In the genomic region with DNA sequence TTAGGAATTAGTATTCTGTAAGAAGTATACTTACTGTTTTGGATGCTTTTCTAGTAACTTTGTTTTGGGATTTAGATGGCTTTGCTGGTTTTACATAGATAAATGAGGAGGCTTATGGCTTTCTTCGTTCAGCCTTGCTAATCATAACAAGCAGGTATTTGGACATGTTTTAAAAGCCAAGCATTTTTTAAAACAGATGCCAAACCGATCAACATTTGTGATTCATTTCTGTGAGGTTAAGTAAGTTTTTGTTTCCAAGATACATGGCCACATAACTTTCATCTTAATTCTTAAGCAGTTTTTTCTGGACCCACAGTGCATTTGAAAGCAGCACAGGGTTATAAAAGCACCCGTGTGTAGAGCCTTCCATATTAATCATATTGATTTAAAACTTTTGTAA, we compare ENCODE assay signal across 19 cellular contexts. TPM values are rescaled to one million over a fixed set of nuclear protein-coding genes. Genes with fewer than 3 reads are reported as not detected.
A peak's percentile ranks its signal among the peaks of the same experiment; 100 is the strongest.
DNase-seq lines count a peak whose midpoint lies in the region; ATAC-seq, FAIRE-seq and TF ChIP-seq lines count a peak whose summit lies in the region.
"Had no signal": no experiment of that assay in that cellular context is flagged by ENCODE, and none has a peak within 500 bp of the region (broad histone marks: within the 10 kb centered on the region; RNA-seq: fewer than 3 reads in every experiment).

No MANE protein-coding gene starts in this region.

- H3K9me3 ChIP-seq in adipocyte (ENCODE audit: control insufficient read depth, low read length) (no peaks in the 10 kb centered on the region), K562 (replicated peaks; ENCODE audit: control insufficient read depth, insufficient read depth, low read depth, low read length) (no peaks in the 10 kb centered on the region), endodermal cell (ENCODE audit: control insufficient read depth, low read length) (no peaks in the 10 kb centered on the region)
- H3K9me3 ChIP-seq: HAP-1 had no signal

- DNase-seq in adipocyte (ENCODE audit: low read depth) (peak; percentile 44), K562 (ENCODE audit: extremely low read depth in 1 of 4, low spot score in 3 of 4) (no peak), fibroblast of the aortic adventitia (ENCODE audit: low read depth) (peak; percentile 25), mesothelial cell of epicardium (ENCODE audit: low spot score in 2 of 2, unreplicated experiment in 2 of 2) (no peak), NCI-H146 (lab: John Stamatoyannopoulos, UW) (no peak), endodermal cell (no peak), NCI-H2171 treated with DMSO at 0.1 percent for 48 hours (lab: John Stamatoyannopoulos, UW) (no peak)
- DNase-seq: CD8-positive, alpha-beta T cell; COR-L47; DND-41; GDM1; GOT3 had no signal

- no peak for TF ChIP-seq EP300 in K562 (IDR thresholded peaks at IDR 0.05; ENCODE audit: low read length)

- 88% methylated on average over 3 of the region's 3 CpGs for WGBS in K562 (ENCODE audit: insufficient coverage, low coverage, missing lambda C conversion rate)
- WGBS in endodermal cell (ENCODE audit: insufficient coverage in 1 of 2, insufficient read length in 1 of 2), 2 experiments = 98 to 100% methylated on average over 2 to 3 of the region's 3 CpGs

- H3K36me3 ChIP-seq in adipocyte (ENCODE audit: control insufficient read depth, insufficient read depth, low read length, severe bottlenecking) (peaks cover 98% of the 10 kb centered on the region), K562 (ENCODE audit: control insufficient read depth, insufficient read depth, low read length) (peaks cover 96% of the 10 kb centered on the region), endodermal cell (ENCODE audit: control insufficient read depth, insufficient read depth, low read length) (peaks cover 95% of the 10 kb centered on the region)

- peaks cover 12% of the 10 kb centered on the region; the same call in 1 of the 3 replicates for H3K79me2 ChIP-seq in K562 (ENCODE audit: control insufficient read depth, insufficient read depth, low read length)

- H3K4me2 ChIP-seq in K562 (ENCODE audit: insufficient read depth, low read length) = no peak overlapping the region

- peaks cover 59% of the 10 kb centered on the region for H3K36me3 Mint-ChIP-seq in mesothelial cell of epicardium
- H3K36me3 Mint-ChIP-seq in endodermal cell (ENCODE audit: low read depth) = peaks cover 93% of the 10 kb centered on the region

- H3K9ac ChIP-seq in adipocyte (ENCODE audit: low read length) (no peak overlapping the region), K562 (ENCODE audit: insufficient read depth in 1 of 2, low read depth in 2 of 2, low read length in 2 of 2) (no peak overlapping the region), endodermal cell (ENCODE audit: extremely low read depth, low read length, poor library complexity, severe bottlenecking) (no peak overlapping the region)

- ATAC-seq in K562 = no peak
- ATAC-seq: CD8-positive, alpha-beta T cell; HepG2 had no signal

- TF ChIP-seq CTCF in K562 (IDR thresholded peaks at IDR 0.05 in 2 of 3, conservative IDR thresholded peaks at IDR 0.05 in 1 of 3; ENCODE audit: insufficient read depth in 2 of 3, low read depth in 1 of 3, low read length in 3 of 3) = no peak
- no peak for TF ChIP-seq CTCF in fibroblast of the aortic adventitia (IDR thresholded peaks at IDR 0.05; ENCODE audit: insufficient read depth, low read length)
- TF ChIP-seq CTCF in mesothelial cell of epicardium (IDR thresholded peaks at IDR 0.05; ENCODE audit: unreplicated experiment) = no peak
- TF ChIP-seq CTCF in endodermal cell (conservative IDR thresholded peaks at IDR 0.05) = no peak

- CTCF ChIA-PET in K562 (lab: Yijun Ruan, JAX; ENCODE audit: low intra/inter-chr PET ratio) = no interaction called here

- intact Hi-C loops in K562 (cut with micrococcal nuclease) = no loop called here

- H3K4me3 ChIP-seq in adipocyte (ENCODE audit: low read length) = no peak overlapping the region
- no peak overlapping the region for H3K4me3 ChIP-seq in K562
- H3K4me3 ChIP-seq in fibroblast of the aortic adventitia (ENCODE audit: low read depth, low read length) = no peak overlapping the region
- no peak overlapping the region for H3K4me3 ChIP-seq in endodermal cell (ENCODE audit: low read length)
- H3K4me3 ChIP-seq: HAP-1 had no signal

- peak; percentile 55 for FAIRE-seq in K562 (lab: Jason Lieb, UNC)
- FAIRE-seq: A204.1, GM12892, GM19239, HepG2, HTR-8/SVneo had no signal

- no peaks in the 10 kb centered on the region for H3K9me1 ChIP-seq in K562 (ENCODE audit: control insufficient read depth, insufficient read depth, low read length)

- H3K27ac ChIP-seq in K562 (ENCODE audit: extremely low read depth, low read depth, low read length) (no peak overlapping the region), endodermal cell (ENCODE audit: low read depth, low read length) (no peak overlapping the region)

- H3K9me3 Mint-ChIP-seq in mesothelial cell of epicardium (no peaks in the 10 kb centered on the region), endodermal cell (no peaks in the 10 kb centered on the region)
- H3K9me3 Mint-ChIP-seq: CD14-positive monocyte; CD8-positive, alpha-beta T cell had no signal

- H2AFZ ChIP-seq in K562 (ENCODE audit: low read depth, low read length) = no peak overlapping the region

- POLR2A ChIA-PET in K562 (lab: Yijun Ruan, JAX) = no interaction called here

- no peak for TF ChIP-seq RAD21 in K562 (CRISPR knock-in tag; conservative IDR thresholded peaks at IDR 0.05 in 1 of 2, IDR thresholded peaks at IDR 0.05 in 1 of 2)

- TF ChIP-seq POLR2A in K562 (conservative IDR thresholded peaks at IDR 0.05) = no peak

- H3K27me3 Mint-ChIP-seq in mesothelial cell of epicardium (ENCODE audit: low read depth) (no peaks in the 10 kb centered on the region), endodermal cell (ENCODE audit: insufficient read depth) (no peaks in the 10 kb centered on the region)

- H4K20me1 ChIP-seq in K562 (replicated peaks; ENCODE audit: control insufficient read depth, insufficient read depth, low read length) = no peaks in the 10 kb centered on the region

- H3K4me1 ChIP-seq in adipocyte (ENCODE audit: control insufficient read depth, insufficient read depth, low read length) (peaks cover 4% of the 10 kb centered on the region), K562 (replicated peaks in 1 of 2; ENCODE audit: control insufficient read depth in 2 of 2, insufficient read depth in 2 of 2, low read length in 2 of 2) (peaks cover 0 to 9% of the 10 kb centered on the region in 2 experiments; a peak in 3 of 5 replicates), endodermal cell (ENCODE audit: control insufficient read depth, insufficient read depth, low read length) (no peaks in the 10 kb centered on the region)
- H3K4me1 ChIP-seq: HAP-1 had no signal

- H3K27me3 ChIP-seq in adipocyte (replicated peaks; ENCODE audit: control insufficient read depth, insufficient read depth, low read length) = no peaks in the 10 kb centered on the region
- H3K27me3 ChIP-seq in K562 (ENCODE audit: control insufficient read depth in 2 of 2, insufficient read depth in 2 of 2, low read length in 2 of 2) = no peaks in the 10 kb centered on the region
- no peaks in the 10 kb centered on the region for H3K27me3 ChIP-seq in endodermal cell (ENCODE audit: control insufficient read depth, insufficient read depth, low read length, poor library complexity, severe bottlenecking)

- BruUV-seq in K562 (replicated peaks; lab: Mats Ljungman, UMichigan) = no TSS peak

- H3K4me3 Mint-ChIP-seq in mesothelial cell of epicardium = no peak overlapping the region
- no peak overlapping the region for H3K4me3 Mint-ChIP-seq in endodermal cell
- H3K4me3 Mint-ChIP-seq: CD14-positive monocyte; CD8-positive, alpha-beta T cell had no signal

- H3K4me1 Mint-ChIP-seq in mesothelial cell of epicardium (peaks cover 38% of the 10 kb centered on the region), endodermal cell (peaks cover 3% of the 10 kb centered on the region)
- H3K4me1 Mint-ChIP-seq: CD14-positive monocyte had no signal

- in situ Hi-C loops in K562 (cut with MboI) = loop anchor here (25.0 kb wide), 2 partner anchors 725 to 1450 kb away; a partner anchor contains a TSS

- peak overlapping the region; percentile 32 for H3K27ac Mint-ChIP-seq in mesothelial cell of epicardium
- H3K27ac Mint-ChIP-seq in endodermal cell = no peak overlapping the region
- H3K27ac Mint-ChIP-seq: CD14-positive monocyte; CD8-positive, alpha-beta T cell had no signal

TF ChIP-seq in K562, 482 proteins besides CTCF, POLR2A, EP300 and RAD21 (continues in another document):
- TF ChIP-seq CEBPG (CRISPR knock-in tag; IDR thresholded peaks at IDR 0.05) (no peak), CEBPG (tag; conservative IDR thresholded peaks at IDR 0.05 in 1 of 2, IDR thresholded peaks at IDR 0.05 in 1 of 2) (0 out of 4 replicates have a peak, but pooled peaks of 1 of the 2 experiments have one; percentile 34)

RNA-seq across cellular contexts. Expression of a gene that starts 21.7 kb away (rescaled TPM):
- total RNA-seq in K562 (2011; cell fraction: chromatin; rRNA removed; ENCODE audit: low replicate concordance) = 103 and 264 TPM in 2 replicates
- 71.0 and 79.4 TPM in 2 replicates for total RNA-seq in K562 (2011; cell fraction: nucleolus; rRNA removed)
- 118 and 145 TPM in 2 replicates for total RNA-seq in K562 (2011; cell fraction: nucleoplasm; rRNA removed)
- total RNA-seq in K562 (2014; rRNA removed) (313 and 459 TPM in 2 replicates), K562 (2014; rRNA removed; fragmentation: Illumina TruSeq; extraction: Trizol) (518 and 562 TPM in 2 replicates), K562 (2015; rRNA removed; fragmentation: Illumina TruSeq; extraction: Trizol) (396 and 450 TPM in 2 replicates), K562 (2021) (328 and 333 TPM in 2 replicates), fibroblast of the aortic adventitia (ENCODE audit: low replicate concordance) (328 and 432 TPM in 2 replicates), mesothelial cell of epicardium (114 to 119 TPM (median 117 TPM) in 3 replicates), endodermal cell (100 to 1,000 TPM; 143 to 179 TPM)
- polyA plus RNA-seq in K562 (2011; rRNA removed) (219 and 292 TPM in 2 replicates), K562 (2014; fragmentation: Illumina TruSeq; extraction: Trizol) (369 and 439 TPM in 2 replicates), K562 (2014; fragmentation: Nextera tagmentation; extraction: Ambion mirVana) (100 to 1,000 TPM; 263 to 497 TPM), K562 (2014; rRNA removed) (352 and 378 TPM in 2 replicates)
- polyA plus RNA-seq in K562 (2011; cell fraction: cytosol; rRNA removed) = 64.6 and 107 TPM in 2 replicates
- polyA plus RNA-seq in K562 (2011; cell fraction: nucleus; rRNA removed) = 76.5 and 142 TPM in 2 replicates
- polyA plus RNA-seq in K562 (2012) = 257 and 341 TPM in 2 replicates
- 320 and 372 TPM in 2 replicates for polyA minus RNA-seq in K562 (2011; rRNA and poly(A)+ RNA removed)
- 125 and 132 TPM in 2 replicates for polyA minus RNA-seq in K562 (2011; cell fraction: cytosol; rRNA and poly(A)+ RNA removed)
- 48.9 and 142 TPM in 2 replicates for polyA minus RNA-seq in K562 (2011; cell fraction: nucleus; rRNA and poly(A)+ RNA removed)
- 153 TPM for polyA plus RNA-seq in endodermal cell (2013, experiment 1 of 2)
- polyA plus RNA-seq in endodermal cell (2013, experiment 2 of 2) = 117 TPM

Comparison
In these comparisons a context has a peak if more than half of its experiments do, and no peak if none do; other contexts are left out.
1. DNase-seq: peak in adipocyte (single experiment) and fibroblast of the aortic adventitia (single experiment); none in K562 (0 of 4), mesothelial cell of epicardium (0 of 2), NCI-H146 (single experiment), endodermal cell (single experiment) and NCI-H2171 treated with DMSO at 0.1 percent for 48 hours (single experiment).